Comparison of ENCODE assay signal across 1 cellular context in genomic region chr13:75831389-75831788, GRCh38.
TF ChIP-seq lines count a peak whose summit lies in the region.

No MANE protein-coding gene starts in this region.

TF ChIP-seq in IMR-90, 13 proteins besides CTCF, POLR2A, EP300 and RAD21 (continued from another document):
- TF ChIP-seq USF2 (IDR thresholded peaks at IDR 0.05; ENCODE audit: low read depth, low read length): no peak
- TF ChIP-seq RCOR1 (IDR thresholded peaks at IDR 0.05; ENCODE audit: insufficient replicate concordance, low read length): no peak
- TF ChIP-seq CEBPB (IDR thresholded peaks at IDR 0.05; ENCODE audit: low read depth, low read length): no peak
- TF ChIP-seq BHLHE40 (IDR thresholded peaks at IDR 0.05; ENCODE audit: low read depth, low read length): no peak
- no peak for TF ChIP-seq SMC3 (IDR thresholded peaks at IDR 0.05; ENCODE audit: low read depth, low read length)
- TF ChIP-seq NFE2L2 (IDR thresholded peaks at IDR 0.05; ENCODE audit: low read depth, low read length): no peak
